25 cellular contexts compared by ENCODE assay signal in the genomic region with DNA sequence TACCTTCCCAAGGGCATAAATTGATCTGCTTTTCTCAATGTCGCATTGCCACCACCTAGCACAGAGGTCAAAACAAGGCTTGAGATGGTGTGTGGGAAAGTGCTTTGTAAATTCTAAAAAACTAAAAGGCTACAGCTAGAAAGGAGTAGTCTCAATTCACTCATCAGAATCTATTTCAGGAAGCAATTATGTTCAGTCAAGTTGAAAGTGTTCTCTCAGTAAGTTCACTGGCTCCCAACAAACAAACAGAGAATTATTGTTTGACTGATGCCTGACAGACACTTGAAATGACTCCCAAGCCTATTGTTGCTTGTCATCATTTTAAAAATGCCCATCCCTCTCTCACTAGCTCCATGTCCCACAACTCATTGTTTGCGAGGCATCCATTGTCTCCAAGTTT.
"Had no signal": no experiment of that assay in that cellular context is flagged by ENCODE, and none has a peak within 500 bp of the region (broad histone marks: within the 10 kb centered on the region; RNA-seq: fewer than 3 reads in every experiment).

No MANE protein-coding gene starts in this region.

- H3K4me3 ChIP-seq: esophagus squamous epithelium, gastroesophageal sphincter, heart right ventricle, left lung, pancreas had no signal

- H3K36me3 Mint-ChIP-seq: activated naive CD4-positive, alpha-beta T cell treated with anti-CD3 and anti-CD28 coated beads, Interleukin-2, amount 10 ng/mL, durations not matched to agents 7 days and 5 days; mesothelial cell of epicardium; natural killer cell; stimulated activated memory B cell treated with anti-CD40 and anti-IgM and Interleukin-4, amounts not matched to agents 10 μg/mL and 1 μg/mL and 100 μg/mL, for 72 hours had no signal

- H3K4me1 Mint-ChIP-seq: activated CD4-positive, alpha-beta memory T cell treated with anti-CD3 and anti-CD28 coated beads, Interleukin-2, amount 10 ng/mL, durations not matched to agents 7 days and 5 days; activated naive CD4-positive, alpha-beta T cell treated with anti-CD3 and anti-CD28 coated beads, Interleukin-2, amount 10 ng/mL, durations not matched to agents 7 days and 5 days; endodermal cell; mesothelial cell of epicardium; natural killer cell; stimulated activated memory B cell treated with anti-CD40 and anti-IgM and Interleukin-4, amounts not matched to agents 10 μg/mL and 1 μg/mL and 100 μg/mL, for 72 hours had no signal

- H3K4me3 Mint-ChIP-seq: activated CD4-positive, alpha-beta memory T cell treated with anti-CD3 and anti-CD28 coated beads, Interleukin-2, amount 10 ng/mL, durations not matched to agents 7 days and 5 days; activated naive CD4-positive, alpha-beta T cell treated with anti-CD3 and anti-CD28 coated beads, Interleukin-2, amount 10 ng/mL, durations not matched to agents 7 days and 5 days; activated T-cell treated with anti-CD3 and anti-CD28 coated beads, Interleukin-2, amount 50 U/mL, for 72 hours; endodermal cell; mesothelial cell of epicardium; natural killer cell; stimulated activated memory B cell treated with anti-CD40 and anti-IgM and Interleukin-4, amounts not matched to agents 10 μg/mL and 1 μg/mL and 100 μg/mL, for 72 hours; T-helper 1 cell treated with Interleukin-12 subunit alpha and Interleukin-12 subunit beta and Interleukin-4 antibody, amounts not matched to agents 30 μg/mL and 1 μg/mL, for 36 hours had no signal

- ATAC-seq: activated T-cell treated with anti-CD3 and anti-CD28 coated beads, Interleukin-2, amount 50 U/mL, for 72 hours; gastroesophageal sphincter; left lung; natural killer cell; pancreas; sciatic nerve; stimulated activated memory B cell treated with anti-CD40 and anti-IgM and Interleukin-4, amounts not matched to agents 10 μg/mL and 1 μg/mL and 100 μg/mL, for 72 hours had no signal

- H3K9me3 ChIP-seq: esophagus squamous epithelium, gastroesophageal sphincter, left lung, neutrophil, pancreas had no signal

- DNase-seq: activated CD4-positive, alpha-beta memory T cell treated with anti-CD3 and anti-CD28 coated beads, Interleukin-2, amount 10 ng/mL, durations not matched to agents 7 days and 5 days; activated CD4-positive, alpha-beta T cell treated with anti-CD3 and anti-CD28 coated beads for 48 hours; activated CD4-positive, CD25-positive, alpha-beta regulatory T cell; activated effector memory CD4-positive, alpha-beta T cell treated with anti-CD3 and anti-CD28 coated beads, Interleukin-2, amount 50 U/mL, for 16 hours; activated naive CD4-positive, alpha-beta T cell treated with anti-CD3 and anti-CD28 coated beads, Interleukin-2, amount 10 ng/mL, durations not matched to agents 7 days and 5 days; activated T-cell treated with anti-CD3 and anti-CD28 coated beads, Interleukin-2, amount 50 U/mL, for 72 hours; amygdala; cortex of kidney; endodermal cell; esophagus squamous epithelium; heart right ventricle; kidney; left lung; natural killer cell; pancreas; small intestine; stimulated activated CD4-positive, alpha-beta T cell treated with anti-CD3 and anti-CD28 coated beads, Interleukin-2, amount 100 ng/mL, for 24 hours; T1000; trophoblast cell had no signal

- H3K27ac ChIP-seq: esophagus squamous epithelium, gastroesophageal sphincter, heart right ventricle, left lung, neutrophil, pancreas had no signal

- H3K9me3 Mint-ChIP-seq: activated CD4-positive, alpha-beta memory T cell treated with anti-CD3 and anti-CD28 coated beads, Interleukin-2, amount 10 ng/mL, durations not matched to agents 7 days and 5 days; mesothelial cell of epicardium; T-helper 1 cell treated with Interleukin-12 subunit alpha and Interleukin-12 subunit beta and Interleukin-4 antibody, amounts not matched to agents 30 μg/mL and 1 μg/mL, for 36 hours had no signal

- H3K36me3 ChIP-seq: esophagus squamous epithelium, gastroesophageal sphincter, heart right ventricle, left lung, neutrophil, pancreas had no signal

- H3K4me1 ChIP-seq: esophagus squamous epithelium, gastroesophageal sphincter, left lung, pancreas had no signal

- H3K27me3 Mint-ChIP-seq: activated CD4-positive, alpha-beta memory T cell treated with anti-CD3 and anti-CD28 coated beads, Interleukin-2, amount 10 ng/mL, durations not matched to agents 7 days and 5 days; activated naive CD4-positive, alpha-beta T cell treated with anti-CD3 and anti-CD28 coated beads, Interleukin-2, amount 10 ng/mL, durations not matched to agents 7 days and 5 days; stimulated activated memory B cell treated with anti-CD40 and anti-IgM and Interleukin-4, amounts not matched to agents 10 μg/mL and 1 μg/mL and 100 μg/mL, for 72 hours had no signal

- H3K27me3 ChIP-seq: esophagus squamous epithelium, gastroesophageal sphincter, heart right ventricle, left lung, neutrophil, pancreas had no signal

- H3K27ac Mint-ChIP-seq: activated CD4-positive, alpha-beta memory T cell treated with anti-CD3 and anti-CD28 coated beads, Interleukin-2, amount 10 ng/mL, durations not matched to agents 7 days and 5 days; activated naive CD4-positive, alpha-beta T cell treated with anti-CD3 and anti-CD28 coated beads, Interleukin-2, amount 10 ng/mL, durations not matched to agents 7 days and 5 days; activated T-cell treated with anti-CD3 and anti-CD28 coated beads, Interleukin-2, amount 50 U/mL, for 72 hours; endodermal cell; mesothelial cell of epicardium; natural killer cell; stimulated activated memory B cell treated with anti-CD40 and anti-IgM and Interleukin-4, amounts not matched to agents 10 μg/mL and 1 μg/mL and 100 μg/mL, for 72 hours; T-helper 1 cell treated with Interleukin-12 subunit alpha and Interleukin-12 subunit beta and Interleukin-4 antibody, amounts not matched to agents 30 μg/mL and 1 μg/mL, for 36 hours had no signal
